8 cellular contexts compared by ENCODE assay signal in the genomic region with DNA sequence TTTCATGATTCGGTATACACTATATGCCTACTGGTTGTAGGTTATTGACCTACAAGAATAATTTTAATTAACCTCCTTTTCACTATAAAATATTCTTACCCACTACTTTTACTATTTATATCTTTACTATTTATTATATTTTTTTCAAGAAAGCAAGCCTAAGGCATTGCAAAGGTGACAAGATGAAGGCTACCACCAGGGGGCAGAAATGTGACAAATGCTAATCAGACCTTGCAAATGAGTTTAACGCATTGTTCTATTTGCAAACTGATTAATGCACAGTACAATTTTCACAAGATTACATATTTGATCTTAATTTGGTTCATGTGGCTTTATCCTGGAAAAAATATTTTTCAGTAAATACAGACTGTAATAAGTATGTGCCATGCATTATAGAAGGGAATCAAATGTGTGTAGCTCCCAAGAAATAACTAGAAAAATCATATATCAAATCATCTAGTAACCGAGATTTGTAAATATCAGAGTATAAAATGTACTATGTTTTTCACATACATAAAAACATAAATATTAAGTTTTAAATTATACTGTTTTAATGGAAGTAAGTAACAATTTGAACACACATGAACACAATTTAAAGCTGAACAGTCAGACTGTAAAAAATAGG.
A peak's percentile ranks its signal among the peaks of the same experiment; 100 is the strongest.
DNase-seq lines count a peak whose midpoint lies in the region; ATAC-seq, FAIRE-seq and TF ChIP-seq lines count a peak whose summit lies in the region.

No MANE protein-coding gene starts in this region.

- H3K9me3 ChIP-seq in heart left ventricle (no peaks in the 10 kb centered on the region), pancreas (no peaks in the 10 kb centered on the region)

- 56 to 60% (median 58%) methylated on average over 3 of the region's 3 CpGs for WGBS in heart left ventricle, 4 donors
- WGBS in pancreas, 2 donors: 33 to 37% methylated on average over 3 of the region's 3 CpGs

- DNase-seq in heart left ventricle (peak in 2 of 5 donors; percentile 14 to 28), left ventricle myocardium superior (no peak), NCI-H2171 (lab: John Stamatoyannopoulos, UW) (peak; percentile 18), fibroblast of gingiva (ENCODE audit: low read depth) (peak; percentile 44), pancreas (peak in 4 of 6 donors; percentile 8 to 51 (median 24))
- peak; percentile 75 for DNase-seq in activated CD8-positive, alpha-beta memory T cell treated with anti-CD3 and anti-CD28 coated beads for 24 hours

- no peaks in the 10 kb centered on the region for H3K36me3 ChIP-seq in heart left ventricle
- no peaks in the 10 kb centered on the region for H3K36me3 ChIP-seq in pancreas

- TF ChIP-seq POLR2A in heart left ventricle (IDR thresholded peaks at IDR 0.05): no peak

- H3K27me3 ChIP-seq in heart left ventricle (no peaks in the 10 kb centered on the region), pancreas (peaks cover 0 to 2% (median 0%) of the 10 kb centered on the region in 4 donors)

- ATAC-seq in heart left ventricle (no peak), left ventricle myocardium superior (no peak), HG02798 (IDR thresholded peaks at IDR 0.05; ENCODE audit: poor library complexity, unreplicated experiment) (peak; percentile 76), pancreas (peak in 2 of 4 donors; percentile 49 to 60), HG03025 (IDR thresholded peaks at IDR 0.05; ENCODE audit: low FRiP score, unreplicated experiment) (no peak)

- FAIRE-seq in pancreas (lab: Jason Lieb, UNC): peak; percentile 80

- peak; percentile 52 to 75 (median 66) for TF ChIP-seq CTCF in heart left ventricle (IDR thresholded peaks at IDR 0.05)
- peak; percentile 40 to 61 (median 56) for TF ChIP-seq CTCF in pancreas (IDR thresholded peaks at IDR 0.05)

- H3K27ac ChIP-seq in heart left ventricle (no peak overlapping the region), pancreas (no peak overlapping the region)

- no peak overlapping the region for H3K4me3 ChIP-seq in heart left ventricle
- H3K4me3 ChIP-seq in pancreas: no peak overlapping the region

- intact Hi-C loops in heart left ventricle (cut with DNase I) (loop anchor here (2.0 to 10.0 kb wide), 5 partner anchors 280 to 440 kb away; no protein-coding TSS in a partner anchor), left ventricle myocardium superior (cut with micrococcal nuclease) (no loop called here), pancreas (cut with DNase I) (loop anchor here in 1 of 3 donors (10.0 kb wide), 1 partner anchor 440 kb away; no protein-coding TSS in a partner anchor)

- H3K4me1 ChIP-seq in heart left ventricle (no peaks in the 10 kb centered on the region), pancreas (no peaks in the 10 kb centered on the region)
